24 cellular contexts compared by ENCODE assay signal in the genomic region with DNA sequence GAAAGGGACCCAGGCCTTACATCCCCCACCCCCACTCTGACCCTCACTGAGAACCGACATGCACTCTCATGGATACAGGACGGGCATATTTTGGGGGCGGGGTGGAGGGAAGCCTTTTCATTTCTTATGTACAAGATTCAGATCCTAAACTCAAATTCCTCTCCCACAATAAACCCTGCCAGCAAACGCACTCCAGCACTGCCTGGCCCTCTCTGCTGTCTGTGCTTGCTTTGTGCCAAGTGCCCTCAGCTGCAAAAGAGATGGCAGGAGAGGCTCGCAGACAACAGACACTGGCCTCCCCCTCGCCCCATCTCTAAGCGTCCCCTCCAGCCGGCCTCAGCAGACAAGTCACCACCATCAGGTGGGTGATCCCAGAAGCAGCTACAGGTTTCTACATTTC.
"Had no signal": no experiment of that assay in that cellular context is flagged by ENCODE, and none has a peak within 500 bp of the region (broad histone marks: within the 10 kb centered on the region; RNA-seq: fewer than 3 reads in every experiment).

No MANE protein-coding gene starts in this region.

- H3K9me3 ChIP-seq: mucosa of descending colon, thoracic aorta, vagina had no signal

- H3K27me3 ChIP-seq: foreskin keratinocyte, hepatocyte, vagina had no signal

- H2AFZ ChIP-seq: hepatocyte, parathyroid adenoma had no signal

- H3K4me2 ChIP-seq: hepatocyte had no signal

- H3K9ac ChIP-seq: parathyroid adenoma had no signal

- H3K4me3 ChIP-seq: coronary artery, hepatocyte, mucosa of descending colon, thoracic aorta, vagina had no signal

- FAIRE-seq: bronchial epithelial cell, endometrium had no signal

- DNase-seq: activated CD4-positive, alpha-beta memory T cell treated with anti-CD3 and anti-CD28 coated beads, Interleukin-2, amount 10 ng/mL, durations not matched to agents 7 days and 5 days; activated naive CD4-positive, alpha-beta T cell; activated naive CD8-positive, alpha-beta T cell treated with anti-CD3 and anti-CD28 coated beads, Interleukin-2, amount 10 ng/mL, durations not matched to agents 7 days and 5 days; amniotic stem cell; cerebellar nuclear complex; erythroblast; foreskin keratinocyte; glutamatergic neuron; left cardiac atrium; mucosa of descending colon; nephron progenitor cell; stimulated activated CD4-positive, alpha-beta T cell treated with anti-CD3 and anti-CD28 coated beads, Interleukin-2, amount 100 ng/mL, for 48 hours; stimulated activated CD8-positive, alpha-beta memory T cell treated with anti-CD3 and anti-CD28 coated beads, Interleukin-4, amount 100 ng/mL, for 48 hours; stimulated activated naive CD4-positive, alpha-beta T cell; T1000 had no signal

- H3K4me1 ChIP-seq: foreskin keratinocyte had no signal

- ATAC-seq: activated T-helper 17 cell treated with anti-CD3 and anti-CD28 coated beads, Interleukin-2, amount 50 U/mL, for 72 hours; foreskin keratinocyte; left cardiac atrium; mucosa of descending colon; WTC11 had no signal

- H3K27ac ChIP-seq: coronary artery, foreskin keratinocyte, hepatocyte, parathyroid adenoma, thoracic aorta, vagina had no signal
